Comparison of ENCODE assay signal across 1 cellular context in genomic region chr9:127170652-127171051, GRCh38.
TF ChIP-seq lines count a peak whose summit lies in the region.

No MANE protein-coding gene starts in this region.

TF ChIP-seq in K562, 482 proteins besides CTCF, POLR2A, EP300 and RAD21:
- TF ChIP-seq ZBTB17 (CRISPR knock-in tag; IDR thresholded peaks at IDR 0.05) (no peak), ZNF511 (CRISPR knock-in tag; IDR thresholded peaks at IDR 0.05) (no peak), KLF10 (CRISPR knock-in tag; IDR thresholded peaks at IDR 0.05) (no peak)
